ENCODE assay signal across 8 cellular contexts in genomic region chr4:173333658-173334084, GRCh38. TPM values are rescaled to one million over a fixed set of nuclear protein-coding genes. Genes with fewer than 3 reads are reported as not detected.
DNase-seq lines count a peak whose midpoint lies in the region; ATAC-seq and TF ChIP-seq lines count a peak whose summit lies in the region.

No MANE protein-coding gene starts in this region.

- H3K9me3 Mint-ChIP-seq in CD4-positive, alpha-beta T cell = no peaks in the 10 kb centered on the region
- no peaks in the 10 kb centered on the region for H3K9me3 Mint-ChIP-seq in activated naive CD8-positive, alpha-beta T cell (ENCODE audit: low read depth)

- peaks cover 46% of the 10 kb centered on the region for H3K36me3 Mint-ChIP-seq in CD4-positive, alpha-beta T cell (ENCODE audit: low read depth)
- H3K36me3 Mint-ChIP-seq in activated naive CD8-positive, alpha-beta T cell = peaks cover 4% of the 10 kb centered on the region

- peaks cover 13% of the 10 kb centered on the region for H3K27me3 Mint-ChIP-seq in CD4-positive, alpha-beta T cell
- H3K27me3 Mint-ChIP-seq in activated naive CD8-positive, alpha-beta T cell = peaks cover 8% of the 10 kb centered on the region

- peaks cover 0 to 43% (median 14%) of the 10 kb centered on the region in 9 donors for H3K36me3 ChIP-seq in heart right ventricle

- no peaks in the 10 kb centered on the region for H3K9me3 ChIP-seq in CD4-positive, alpha-beta T cell (ENCODE audit: control insufficient read depth, low read length)
- H3K9me3 ChIP-seq in heart right ventricle = no peaks in the 10 kb centered on the region

- H3K4me3 ChIP-seq in heart right ventricle = peak overlapping the region; percentile 69 to 100 (median 91)

- POLR2A ChIA-PET in CD4-positive, alpha-beta T cell (lab: Charles Lee) = interaction anchor here (0.9 to 6.8 kb wide), 29 partner anchors 8 to 950 kb away, joined by 3 to 373 read pairs (median 5); partner anchors contain the start of genes CEP44, FBXO8, GALNT7 and SAP30

- DNase-seq in CD4-positive, alpha-beta T cell = peak in 9 of 10 experiments; percentile 10 to 51 (median 37)
- peak; percentile 21 for DNase-seq in NCI-H774 (lab: John Stamatoyannopoulos, UW)
- peak; percentile 59 to 75 for DNase-seq in heart right ventricle
- peak; percentile 87 for DNase-seq in posterior vena cava (ENCODE audit: low spot score)

- peak overlapping the region; percentile 98 for H3K4me3 Mint-ChIP-seq in CD4-positive, alpha-beta T cell
- peak overlapping the region; percentile 94 for H3K4me3 Mint-ChIP-seq in activated naive CD8-positive, alpha-beta T cell

- H3K27ac ChIP-seq in CD4-positive, alpha-beta T cell (ENCODE audit: low read depth, low read length) = peak overlapping the region; percentile 78
- peak overlapping the region; percentile 92 to 100 (median 98) for H3K27ac ChIP-seq in heart right ventricle

- H3K4me1 ChIP-seq in heart right ventricle = peaks cover 12 to 40% (median 26%) of the 10 kb centered on the region in 9 donors

- WGBS in heart right ventricle, 2 donors = 0% methylated on average over 33 to 53 of the region's 53 CpGs

- H3K4me1 Mint-ChIP-seq in CD4-positive, alpha-beta T cell (ENCODE audit: low read depth) = peaks cover 37% of the 10 kb centered on the region
- H3K4me1 Mint-ChIP-seq in activated naive CD8-positive, alpha-beta T cell (ENCODE audit: low read depth) = peaks cover 19% of the 10 kb centered on the region

- no peak for TF ChIP-seq CTCF in CD4-positive, alpha-beta T cell (IDR thresholded peaks at IDR 0.05)
- TF ChIP-seq CTCF in heart right ventricle (IDR thresholded peaks at IDR 0.05) = no peak

- no peaks in the 10 kb centered on the region for H3K27me3 ChIP-seq in CD4-positive, alpha-beta T cell (ENCODE audit: control insufficient read depth, insufficient read depth, low read length)
- no peaks in the 10 kb centered on the region for H3K27me3 ChIP-seq in heart right ventricle

- H3K27ac Mint-ChIP-seq in CD4-positive, alpha-beta T cell = peak overlapping the region; percentile 96
- peak overlapping the region; percentile 98 for H3K27ac Mint-ChIP-seq in activated naive CD8-positive, alpha-beta T cell

- ATAC-seq in CD4-positive, alpha-beta T cell (ENCODE audit: poor library complexity) = no peak
- ATAC-seq in GM21619 (IDR thresholded peaks at IDR 0.05; ENCODE audit: unreplicated experiment) = peak; percentile 2
- ATAC-seq in heart right ventricle = peak; percentile 54 to 86 (median 62)
- ATAC-seq in HG03139 (IDR thresholded peaks at IDR 0.05; ENCODE audit: unreplicated experiment) = no peak
- ATAC-seq in GM21367 (IDR thresholded peaks at IDR 0.05; ENCODE audit: unreplicated experiment) = no peak

- CTCF ChIA-PET in CD4-positive, alpha-beta T cell (lab: Charles Lee) = interaction anchor here (0.8 to 1.3 kb wide), 4 partner anchors 13 to 87 kb away, joined by 3 to 4 read pairs (median 3); no protein-coding TSS in a partner anchor

- intact Hi-C loops in CD4-positive, alpha-beta T cell (cut with DNase I, micrococcal nuclease) = loop anchor here (1.0 to 10.0 kb wide), 4 partner anchors 37 to 951 kb away; partner anchors contain the start of genes CEP44 (in 2 of the 2), FBXO8 (in 2 of the 2), GALNT7 (in 1 of the 2) and SAP30 (in 1 of the 2)
- intact Hi-C loops in heart right ventricle (cut with DNase I) (loop anchor here in 8 of 10 donors (1.0 to 5.0 kb wide), 5 partner anchors 35 to 39 kb away; partner anchors contain the start of gene SAP30 (in 5 of the 8)), posterior vena cava (cut with DNase I) (loop anchor here in 1 of 2 donors (2.0 kb wide), 1 partner anchor 37 kb away; the partner anchor contains the start of gene SAP30)

RNA-seq across cellular contexts. Expression of gene HMGB2, which starts 0.5 kb away (rescaled TPM):
- total RNA-seq in CD4-positive, alpha-beta T cell = 100 to 1,000 TPM; 228 to 232 TPM
- total RNA-seq in heart right ventricle = 10 to 100 TPM; 27.3 to 82.6 (median 49.8) TPM
- 10 to 100 TPM; 46.9 to 97.6 TPM for polyA plus RNA-seq in heart right ventricle
- total RNA-seq in posterior vena cava = 10 to 100 TPM; 23.7 to 51.5 TPM

RNA-seq across cellular contexts. Expression of gene SAP30, which starts 37.1 kb away (rescaled TPM):
- total RNA-seq in CD4-positive, alpha-beta T cell = 1 to 10 TPM; 2.5 to 3.9 TPM
- total RNA-seq in heart right ventricle (10 to 100 TPM in 9 of 10 donors, 1 to 10 TPM in 1; 9.2 to 22.2 (median 12.3) TPM), posterior vena cava (10 to 100 TPM; 28.8 to 34.4 TPM)
- polyA plus RNA-seq in heart right ventricle = 10 to 100 TPM in 1 of 2 donors, 1 to 10 TPM in 1; 4.0 to 14.0 TPM

Comparison
In these comparisons a context has a peak if more than half of its experiments do, and no peak if none do; other contexts are left out.
1. ATAC-seq: peak in GM21619 (single experiment) and heart right ventricle (8 of 8); none in CD4-positive, alpha-beta T cell (single experiment), HG03139 (single experiment) and GM21367 (single experiment).
2. DNase-seq: peak in every context shown above with its lines; median percentile 87 in posterior vena cava; 67 in heart right ventricle; 37 in CD4-positive, alpha-beta T cell; 21 in NCI-H774.